23 cellular contexts compared by ENCODE assay signal in the genomic region with DNA sequence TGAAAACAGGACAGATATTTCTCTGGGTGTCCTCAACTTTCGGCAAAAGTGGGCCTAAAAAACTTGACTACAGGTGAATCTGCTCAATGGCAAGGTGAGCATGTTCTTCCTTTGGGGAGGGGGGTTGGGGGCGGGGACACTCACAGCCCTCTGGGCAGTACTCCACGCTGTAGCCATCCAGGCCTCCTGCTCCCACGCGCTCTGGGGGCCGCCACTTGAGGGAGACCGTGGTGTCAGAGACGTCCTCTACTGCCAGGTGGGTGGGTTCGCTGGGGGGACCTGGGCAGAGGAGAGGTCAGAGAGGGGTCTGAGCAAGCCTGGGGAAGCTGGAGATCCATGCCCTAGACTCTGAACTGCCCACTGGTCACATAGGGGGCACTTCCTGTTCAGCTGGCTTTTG. TPM values are rescaled to one million over a fixed set of nuclear protein-coding genes. Genes with fewer than 3 reads are reported as not detected.
DNase-seq lines count a peak whose midpoint lies in the region; ATAC-seq, FAIRE-seq and TF ChIP-seq lines count a peak whose summit lies in the region.
"Had no signal": no experiment of that assay in that cellular context is flagged by ENCODE, and none has a peak within 500 bp of the region (broad histone marks: within the 10 kb centered on the region; RNA-seq: fewer than 3 reads in every experiment).

No MANE protein-coding gene starts in this region.

- TF ChIP-seq EP300 in HepG2 (IDR thresholded peaks at IDR 0.05; ENCODE audit: low read depth in 2 of 2, low read length in 2 of 2): no peak
- TF ChIP-seq EP300 in HepG2 (CRISPR knock-in tag; IDR thresholded peaks at IDR 0.05; ENCODE audit: borderline replicate concordance): no peak

- H4K20me1 ChIP-seq in HepG2 (ENCODE audit: insufficient read depth, low read length): no peaks in the 10 kb centered on the region
- H4K20me1 ChIP-seq in neural progenitor cell (ENCODE audit: low read depth): no peaks in the 10 kb centered on the region

- H3K9me3 Mint-ChIP-seq in neural progenitor cell: no peaks in the 10 kb centered on the region
- H3K9me3 Mint-ChIP-seq: CD8-positive, alpha-beta T cell had no signal

- H3K27me3 ChIP-seq in HepG2 (ENCODE audit: control insufficient read depth in 1 of 2, insufficient read depth in 2 of 2, low read length in 2 of 2) (peaks cover 2 to 15% of the 10 kb centered on the region in 2 experiments; a peak in 3 of 5 replicates), right lobe of liver (no peaks in the 10 kb centered on the region), neural progenitor cell (no peaks in the 10 kb centered on the region)

- CTCF ChIA-PET in HepG2 (lab: Yijun Ruan, JAX; ENCODE audit: low intra/inter-chr PET ratio, low total read pairs): no interaction called here

- H3K4me2 ChIP-seq in HepG2 (ENCODE audit: low read depth, low read length) (peak overlapping the region; percentile 23; the same call in 1 of the 2 replicates), neural progenitor cell (no peak overlapping the region)

- H3K9me3 ChIP-seq in HepG2 (ENCODE audit: low read length) (no peaks in the 10 kb centered on the region), right lobe of liver (no peaks in the 10 kb centered on the region), neural progenitor cell (ENCODE audit: low read depth) (no peaks in the 10 kb centered on the region)

- POLR2A ChIA-PET in HepG2 (lab: Yijun Ruan, JAX): no interaction called here

- in situ Hi-C loops in HepG2 (cut with HindIII; ENCODE audit: extremely low pct_ligation_motif_present, low pct_unique_long_range_greater_than_20kb): no loop called here

- H3K79me2 ChIP-seq in HepG2 (ENCODE audit: insufficient read depth, low read length) (no peaks in the 10 kb centered on the region), neural progenitor cell (ENCODE audit: low read depth) (no peaks in the 10 kb centered on the region)

- TF ChIP-seq CTCF in HepG2 (CRISPR knock-in tag; IDR thresholded peaks at IDR 0.05) (no peak), right lobe of liver (IDR thresholded peaks at IDR 0.05) (no peak), neural progenitor cell (IDR thresholded peaks at IDR 0.05) (no peak)

- H3K4me1 ChIP-seq in HepG2 (ENCODE audit: insufficient read depth, low read length) (peaks cover 16% of the 10 kb centered on the region), right lobe of liver (no peaks in the 10 kb centered on the region), neural progenitor cell (no peaks in the 10 kb centered on the region)

- peaks cover 10% of the 10 kb centered on the region for H3K4me1 Mint-ChIP-seq in neural progenitor cell
- H3K4me1 Mint-ChIP-seq: CD14-positive monocyte had no signal

- ATAC-seq in Right ventricle myocardium superior (ENCODE audit: poor library complexity) (no peak), left ventricle myocardium superior (no peak), HepG2 (no peak), right lobe of liver (no peak), HG03039 (IDR thresholded peaks at IDR 0.05; ENCODE audit: unreplicated experiment) (no peak)
- ATAC-seq: CD8-positive, alpha-beta T cell; HCT116 had no signal

- TF ChIP-seq POLR2A in HepG2 (IDR thresholded peaks at IDR 0.05; ENCODE audit: insufficient read depth in 1 of 2, low read depth in 2 of 2, low read length in 2 of 2) (no peak), right lobe of liver (IDR thresholded peaks at IDR 0.05) (no peak), erythroblast (IDR thresholded peaks at IDR 0.05; ENCODE audit: low read length) (no peak)

- no peak overlapping the region for H3K27ac ChIP-seq in HepG2 (ENCODE audit: extremely low read length, insufficient read depth, low read length)
- no peak overlapping the region for H3K27ac ChIP-seq in right lobe of liver
- H3K27ac ChIP-seq in neural progenitor cell: no peak overlapping the region
- H3K27ac ChIP-seq: 22Rv1 had no signal

- H3F3A ChIP-seq in neural progenitor cell (ENCODE audit: low read depth): no peaks in the 10 kb centered on the region

- no peak overlapping the region for H3K4me3 Mint-ChIP-seq in neural progenitor cell
- H3K4me3 Mint-ChIP-seq: CD14-positive monocyte; CD8-positive, alpha-beta T cell had no signal

- DNase-seq in Right ventricle myocardium superior: peak; percentile 29
- DNase-seq in left ventricle myocardium superior: no peak
- no peak for DNase-seq in HepG2 (ENCODE audit: low spot score)
- no peak for DNase-seq in right lobe of liver
- DNase-seq in neural progenitor cell (ENCODE audit: low spot score): peak; percentile 2
- DNase-seq in HK-2 (ENCODE audit: unreplicated experiment): no peak
- no peak for DNase-seq in erythroblast (lab: John Stamatoyannopoulos, UW)
- DNase-seq: CD8-positive, alpha-beta T cell; COR-L47; DMS153; DMS79 treated with DMSO at 0.1 percent for 48 hours; EL; GOT3 had no signal

- H3K36me3 Mint-ChIP-seq in neural progenitor cell: no peaks in the 10 kb centered on the region
- H3K36me3 Mint-ChIP-seq: CD8-positive, alpha-beta T cell had no signal

- H2AFZ ChIP-seq in HepG2 (ENCODE audit: low read length) (no peak overlapping the region), neural progenitor cell (replicated peaks) (no peak overlapping the region)

- WGBS in HepG2 (ENCODE audit: low lambda C conversion rate): 24% methylated on average over 7 of the region's 9 CpGs
- WGBS in right lobe of liver (ENCODE audit: insufficient coverage, low coverage, low lambda C conversion rate, missing lambda C conversion rate): 100% methylated on average over 1 of the region's 9 CpGs

- TF ChIP-seq RAD21 in HepG2 (CRISPR knock-in tag; IDR thresholded peaks at IDR 0.05): no peak

- H3K4me3 ChIP-seq in HepG2 (replicated peaks in 1 of 3; ENCODE audit: insufficient read depth in 1 of 3, low read depth in 2 of 3, low read length in 3 of 3) (no peak overlapping the region), right lobe of liver (no peak overlapping the region), neural progenitor cell (no peak overlapping the region)

- peaks cover 6% of the 10 kb centered on the region for H3K27me3 Mint-ChIP-seq in neural progenitor cell (ENCODE audit: insufficient read depth, low read depth)

- BruUV-seq in HepG2 (replicated peaks; lab: Mats Ljungman, UMichigan): no TSS peak

- no peak overlapping the region for H3K9ac ChIP-seq in HepG2 (ENCODE audit: insufficient read depth, low read depth, low read length)
- no peak overlapping the region for H3K9ac ChIP-seq in neural progenitor cell

- H3K36me3 ChIP-seq in HepG2 (replicated peaks in 1 of 2; ENCODE audit: control insufficient read depth in 1 of 2, insufficient read depth in 2 of 2, low read length in 2 of 2): no peaks in the 10 kb centered on the region; a peak in 1 of 5 replicates
- no peaks in the 10 kb centered on the region for H3K36me3 ChIP-seq in right lobe of liver
- H3K36me3 ChIP-seq in neural progenitor cell: no peaks in the 10 kb centered on the region

- intact Hi-C loops in Right ventricle myocardium superior (cut with DNase I) (no loop called here), left ventricle myocardium superior (cut with micrococcal nuclease) (no loop called here), HepG2 (cut with micrococcal nuclease; ENCODE audit: unreplicated experiment) (no loop called here), right lobe of liver (cut with DNase I) (no loop called here)

- no peak overlapping the region for H3K27ac Mint-ChIP-seq in neural progenitor cell
- H3K27ac Mint-ChIP-seq: CD8-positive, alpha-beta T cell had no signal

- no peak for FAIRE-seq in HepG2 (lab: Jason Lieb, UNC)
- FAIRE-seq: D721Med, G401.6, GM12891 had no signal

RNA-seq across cellular contexts. Expression of a gene that starts 16.8 kb away (rescaled TPM):
- 2,568 TPM for total RNA-seq in Right ventricle myocardium superior
- total RNA-seq in left ventricle myocardium superior: 2,596 TPM
- total RNA-seq in HepG2 (2016; rRNA removed; fragmentation: Illumina TruSeq; extraction: Trizol): not detected in 2 replicates
- total RNA-seq in HepG2 (2016; cell fraction: cytosol; rRNA removed; fragmentation: Illumina TruSeq; extraction: Trizol; ENCODE audit: low read depth): not detected in 2 replicates
- not detected in 2 replicates for total RNA-seq in HepG2 (2016; cell fraction: insoluble cytoplasmic fraction; rRNA removed; fragmentation: Illumina TruSeq; extraction: Trizol)
- not detected in 2 replicates for total RNA-seq in HepG2 (2016; cell fraction: membrane; rRNA removed; fragmentation: Illumina TruSeq; extraction: Trizol)
- not detected in 2 replicates for total RNA-seq in HepG2 (2016; cell fraction: nucleus; rRNA removed; fragmentation: Illumina TruSeq; extraction: Trizol)
- polyA plus RNA-seq in HepG2 (2011; rRNA removed): 0.01 TPM in 1 of 2 replicates, not detected in the other
- polyA plus RNA-seq in HepG2 (2011; cell fraction: cytosol; rRNA removed): not detected in 2 replicates
- not detected in 2 replicates for polyA plus RNA-seq in HepG2 (2011; cell fraction: nucleus; rRNA removed)
- polyA plus RNA-seq in HepG2 (2012): not detected in 2 replicates
- polyA plus RNA-seq in HepG2 (2016; cell fraction: cytosol; fragmentation: Illumina TruSeq; extraction: Trizol; ENCODE audit: low read depth): not detected in 2 replicates
- polyA plus RNA-seq in HepG2 (2016; cell fraction: insoluble cytoplasmic fraction; fragmentation: Illumina TruSeq; extraction: Trizol; ENCODE audit: low read depth): not detected in 2 replicates
- not detected in 2 replicates for polyA plus RNA-seq in HepG2 (2016; cell fraction: membrane; fragmentation: Illumina TruSeq; extraction: Trizol; ENCODE audit: low read depth)
- not detected in 2 replicates for polyA plus RNA-seq in HepG2 (2016; cell fraction: nucleus; fragmentation: Illumina TruSeq; extraction: Trizol; ENCODE audit: insufficient read depth, low read depth)
- polyA minus RNA-seq in HepG2 (2011; rRNA and poly(A)+ RNA removed; ENCODE audit: low replicate concordance): not detected in 2 replicates
- polyA minus RNA-seq in HepG2 (2011; cell fraction: cytosol; rRNA and poly(A)+ RNA removed): not detected in 2 replicates
- not detected in 2 replicates for polyA minus RNA-seq in HepG2 (2011; cell fraction: nucleus; rRNA and poly(A)+ RNA removed)
- total RNA-seq in right lobe of liver: under 1 TPM in 5 of 6 experiments, not detected in 1; 0.04 to 0.24 (median 0.13) TPM
- 0.06 and 0.12 TPM in 2 replicates for total RNA-seq in neural progenitor cell (ENCODE audit: low replicate concordance)
- total RNA-seq: A673; CD8-positive, alpha-beta T cell; HT1080 had no signal
- polyA plus RNA-seq: BJ had no signal

RNA-seq across cellular contexts. Expression of a gene that starts 42.6 kb away (rescaled TPM):
- total RNA-seq in Right ventricle myocardium superior (11.1 TPM), left ventricle myocardium superior (11.2 TPM), HepG2 (2016; rRNA removed; fragmentation: Illumina TruSeq; extraction: Trizol) (not detected in 2 replicates), right lobe of liver (10 to 100 TPM in 3 of 6 experiments, 1 to 10 TPM in 3; 7.5 to 29.1 (median 10.1) TPM), neural progenitor cell (ENCODE audit: low replicate concordance) (not detected in 2 replicates)
- not detected in 2 replicates for total RNA-seq in HepG2 (2016; cell fraction: cytosol; rRNA removed; fragmentation: Illumina TruSeq; extraction: Trizol; ENCODE audit: low read depth)
- total RNA-seq in HepG2 (2016; cell fraction: insoluble cytoplasmic fraction; rRNA removed; fragmentation: Illumina TruSeq; extraction: Trizol): not detected in 2 replicates
- total RNA-seq in HepG2 (2016; cell fraction: membrane; rRNA removed; fragmentation: Illumina TruSeq; extraction: Trizol): not detected in 2 replicates
- total RNA-seq in HepG2 (2016; cell fraction: nucleus; rRNA removed; fragmentation: Illumina TruSeq; extraction: Trizol): not detected in 2 replicates
- polyA plus RNA-seq in HepG2 (2011; rRNA removed): not detected in 2 replicates
- polyA plus RNA-seq in HepG2 (2011; cell fraction: cytosol; rRNA removed): not detected in 2 replicates
- not detected in 2 replicates for polyA plus RNA-seq in HepG2 (2011; cell fraction: nucleus; rRNA removed)
- not detected in 2 replicates for polyA plus RNA-seq in HepG2 (2012)
- not detected in 2 replicates for polyA plus RNA-seq in HepG2 (2016; cell fraction: cytosol; fragmentation: Illumina TruSeq; extraction: Trizol; ENCODE audit: low read depth)
- not detected in 2 replicates for polyA plus RNA-seq in HepG2 (2016; cell fraction: insoluble cytoplasmic fraction; fragmentation: Illumina TruSeq; extraction: Trizol; ENCODE audit: low read depth)
- not detected in 2 replicates for polyA plus RNA-seq in HepG2 (2016; cell fraction: membrane; fragmentation: Illumina TruSeq; extraction: Trizol; ENCODE audit: low read depth)
- not detected in 2 replicates for polyA plus RNA-seq in HepG2 (2016; cell fraction: nucleus; fragmentation: Illumina TruSeq; extraction: Trizol; ENCODE audit: insufficient read depth, low read depth)
- polyA minus RNA-seq in HepG2 (2011; rRNA and poly(A)+ RNA removed; ENCODE audit: low replicate concordance): 0.61 and 0.70 TPM in 2 replicates
- not detected in 2 replicates for polyA minus RNA-seq in HepG2 (2011; cell fraction: cytosol; rRNA and poly(A)+ RNA removed)
- not detected in 2 replicates for polyA minus RNA-seq in HepG2 (2011; cell fraction: nucleus; rRNA and poly(A)+ RNA removed)
- total RNA-seq: A673, HT1080 had no signal
- polyA plus RNA-seq: BJ had no signal

Comparison
In these comparisons a context has a peak if more than half of its experiments do, and no peak if none do; other contexts are left out.
1. DNase-seq: peak in Right ventricle myocardium superior (single experiment) and neural progenitor cell (single experiment); none in left ventricle myocardium superior (single experiment), HepG2 (single experiment), right lobe of liver (0 of 3), HK-2 (single experiment) and erythroblast (0 of 2).
2. RNA of a gene that starts 16.8 kb away (total RNA-seq): 2,596 TPM in left ventricle myocardium superior (single experiment) and 2,568 TPM in Right ventricle myocardium superior (single experiment); 0.04 to 0.24 TPM in right lobe of liver, 0.06 to 0.12 TPM in neural progenitor cell and not detected in HepG2; every median in the first group is over 1,000 times any median in the second.